ENCODE assay signal across 8 cellular contexts in genomic region chr10:125982256-125982948, GRCh38.
A peak's percentile ranks its signal among the peaks of the same experiment; 100 is the strongest.
DNase-seq lines count a peak whose midpoint lies in the region; ATAC-seq and TF ChIP-seq lines count a peak whose summit lies in the region.

No MANE protein-coding gene starts in this region.

- H3K4me1 ChIP-seq in lower lobe of right lung = no peaks in the 10 kb centered on the region
- no peaks in the 10 kb centered on the region for H3K4me1 ChIP-seq in upper lobe of right lung

- H3K9me3 ChIP-seq in lower lobe of right lung (no peaks in the 10 kb centered on the region), upper lobe of right lung (no peaks in the 10 kb centered on the region)

- H3K36me3 Mint-ChIP-seq in activated CD8-positive, alpha-beta memory T cell treated with anti-CD3 and anti-CD28 coated beads, Interleukin-2, amount 10 ng/mL, durations not matched to agents 7 days and 5 days = no peaks in the 10 kb centered on the region

- no peak overlapping the region for H3K4me3 Mint-ChIP-seq in activated CD8-positive, alpha-beta memory T cell treated with anti-CD3 and anti-CD28 coated beads, Interleukin-2, amount 10 ng/mL, durations not matched to agents 7 days and 5 days

- peak; percentile 48 for DNase-seq in activated CD8-positive, alpha-beta memory T cell treated with anti-CD3 and anti-CD28 coated beads, Interleukin-2, amount 10 ng/mL, durations not matched to agents 7 days and 5 days
- DNase-seq in activated CD8-positive, alpha-beta memory T cell treated with anti-CD3 and anti-CD28 coated beads, Interleukin-2, amount 50 U/mL, for 4 hours = no peak
- peak; percentile 91 for DNase-seq in KBM-7
- DNase-seq in SHP77 treated with DMSO at 0.1 percent for 48 hours (lab: John Stamatoyannopoulos, UW) = peak; percentile 78
- peak; percentile 18 for DNase-seq in effector CD4-positive, alpha-beta T cell
- no peak for DNase-seq in lower lobe of right lung
- no peak for DNase-seq in upper lobe of right lung

- TF ChIP-seq CTCF in lower lobe of right lung (IDR thresholded peaks at IDR 0.05) = peak; percentile 69
- peak; percentile 67 for TF ChIP-seq CTCF in upper lobe of right lung (IDR thresholded peaks at IDR 0.05)

- H3K27ac Mint-ChIP-seq in activated CD8-positive, alpha-beta memory T cell treated with anti-CD3 and anti-CD28 coated beads, Interleukin-2, amount 10 ng/mL, durations not matched to agents 7 days and 5 days = no peak overlapping the region

- no peak overlapping the region for H3K27ac ChIP-seq in lower lobe of right lung
- no peak overlapping the region for H3K27ac ChIP-seq in upper lobe of right lung

- intact Hi-C loops in lower lobe of right lung (cut with DNase I) (no loop called here), upper lobe of right lung (cut with DNase I) (loop anchor here (10.0 kb wide), 1 partner anchor 522 kb away; no protein-coding TSS in a partner anchor)

- CTCF ChIA-PET in activated CD8-positive, alpha-beta memory T cell treated with anti-CD3 and anti-CD28 coated beads, Interleukin-2, amount 10 ng/mL, durations not matched to agents 7 days and 5 days (lab: Charles Lee) = interaction anchor here (2.3 kb wide), 1 partner anchor 1872 kb away, joined by 8 read pairs; no protein-coding TSS in a partner anchor

- no peaks in the 10 kb centered on the region for H3K4me1 Mint-ChIP-seq in activated CD8-positive, alpha-beta memory T cell treated with anti-CD3 and anti-CD28 coated beads, Interleukin-2, amount 10 ng/mL, durations not matched to agents 7 days and 5 days

- H3K9me3 Mint-ChIP-seq in activated CD8-positive, alpha-beta memory T cell treated with anti-CD3 and anti-CD28 coated beads, Interleukin-2, amount 10 ng/mL, durations not matched to agents 7 days and 5 days (ENCODE audit: low read depth) = no peaks in the 10 kb centered on the region

- no peaks in the 10 kb centered on the region for H3K27me3 Mint-ChIP-seq in activated CD8-positive, alpha-beta memory T cell treated with anti-CD3 and anti-CD28 coated beads, Interleukin-2, amount 10 ng/mL, durations not matched to agents 7 days and 5 days

- H3K27me3 ChIP-seq in lower lobe of right lung (ENCODE audit: low read depth) = no peaks in the 10 kb centered on the region
- no peaks in the 10 kb centered on the region for H3K27me3 ChIP-seq in upper lobe of right lung

- in situ Hi-C loops in KBM-7 (cut with MboI; ENCODE audit: low pct_unique_long_range_greater_than_20kb, low sequenced_read_pairs) = loop anchor here (25.0 kb wide), 1 partner anchor 530 kb away; no protein-coding TSS in a partner anchor

- no peaks in the 10 kb centered on the region for H3K36me3 ChIP-seq in lower lobe of right lung
- H3K36me3 ChIP-seq in upper lobe of right lung = no peaks in the 10 kb centered on the region

- H3K4me3 ChIP-seq in lower lobe of right lung (no peak overlapping the region), upper lobe of right lung (no peak overlapping the region)

- ATAC-seq in activated CD8-positive, alpha-beta memory T cell treated with anti-CD3 and anti-CD28 coated beads, Interleukin-2, amount 10 ng/mL, durations not matched to agents 7 days and 5 days = peak; percentile 53
- ATAC-seq in GM21723 (IDR thresholded peaks at IDR 0.05; ENCODE audit: unreplicated experiment) (peak; percentile 76), lower lobe of right lung (peak; percentile 54 to 76), upper lobe of right lung (peak; percentile 75)

Comparison
In these comparisons a context has a peak if more than half of its experiments do, and no peak if none do; other contexts are left out.
1. DNase-seq: peak in activated CD8-positive, alpha-beta memory T cell treated with anti-CD3 and anti-CD28 coated beads, Interleukin-2, amount 10 ng/mL, durations not matched to agents 7 days and 5 days (single experiment), KBM-7 (single experiment), SHP77 treated with DMSO at 0.1 percent for 48 hours (single experiment) and effector CD4-positive, alpha-beta T cell (single experiment); none in activated CD8-positive, alpha-beta memory T cell treated with anti-CD3 and anti-CD28 coated beads, Interleukin-2, amount 50 U/mL, for 4 hours (single experiment), lower lobe of right lung (single experiment) and upper lobe of right lung (single experiment).
2. Peak in every context shown above with its lines, with median percentiles within 50 percentile points of each other: ATAC-seq.